Comparison of ENCODE assay signal across 1 cellular context in the genomic region with DNA sequence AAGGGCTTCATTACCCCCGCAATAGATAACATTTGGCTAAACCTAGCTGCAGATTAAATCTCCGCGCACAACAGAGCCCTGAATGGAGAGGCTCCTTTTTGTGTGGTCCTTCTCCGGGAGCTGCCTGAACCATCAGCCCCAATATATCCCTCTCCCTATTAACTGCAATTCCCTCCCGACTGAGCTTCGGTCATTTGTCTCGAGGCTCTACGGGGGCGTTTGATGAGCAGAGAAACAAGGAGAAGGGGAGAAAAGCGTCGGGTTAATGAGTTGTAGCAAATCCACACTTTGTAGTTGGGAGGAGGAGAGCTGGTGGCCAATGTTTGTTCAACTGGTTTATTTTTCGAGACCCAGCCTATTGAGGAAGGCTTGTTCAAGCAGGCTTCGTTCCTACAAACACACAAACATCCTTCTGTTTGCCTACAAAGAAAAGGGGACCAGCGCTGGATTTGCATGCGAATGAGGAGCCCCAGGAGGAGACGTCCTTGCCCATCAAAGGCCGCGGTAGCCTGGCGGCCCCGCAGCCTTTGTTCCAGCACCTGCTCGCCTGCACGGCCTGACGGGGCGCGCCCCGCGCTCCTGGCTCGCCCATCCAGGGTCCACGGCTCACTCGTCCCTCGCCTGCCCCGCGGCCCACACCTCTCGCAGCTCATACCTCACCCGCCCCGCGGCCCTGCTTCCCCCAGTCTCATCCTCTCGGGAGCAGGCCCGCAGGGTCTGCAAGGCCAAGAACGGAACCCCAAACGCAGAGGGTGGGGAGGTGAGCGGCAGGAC.
A peak's percentile ranks its signal among the peaks of the same experiment; 100 is the strongest.
TF ChIP-seq lines count a peak whose summit lies in the region.

No MANE protein-coding gene starts in this region.

TF ChIP-seq in H1, 55 proteins besides CTCF, POLR2A, EP300 and RAD21 (continued from another document):
- TF ChIP-seq SUZ12 (IDR thresholded peaks at IDR 0.05; ENCODE audit: low read length): no peak; the same call in 1 of the 2 replicates
- TF ChIP-seq SIX5 (IDR thresholded peaks at IDR 0.05; ENCODE audit: low read depth, low read length): no peak
- TF ChIP-seq POU5F1 (IDR thresholded peaks at IDR 0.05; ENCODE audit: low read depth, low read length): no peak
- TF ChIP-seq SIRT6 (IDR thresholded peaks at IDR 0.05; ENCODE audit: low read length): no peak
- TF ChIP-seq GTF2F1 (IDR thresholded peaks at IDR 0.05; ENCODE audit: borderline replicate concordance, low read depth, low read length): no peak
- TF ChIP-seq CREB1 (IDR thresholded peaks at IDR 0.05): no peak
- TF ChIP-seq MAFK (IDR thresholded peaks at IDR 0.05; ENCODE audit: low read depth, low read length): no peak
- peak; percentile 91 for TF ChIP-seq NANOG (IDR thresholded peaks at IDR 0.05; ENCODE audit: insufficient read depth, low read depth, low read length, poor library complexity, severe bottlenecking)
- TF ChIP-seq GABPA (IDR thresholded peaks at IDR 0.05; ENCODE audit: borderline replicate concordance, insufficient read depth, low read length): no peak; the same call in 1 of the 2 replicates
- TF ChIP-seq KDM4A (IDR thresholded peaks at IDR 0.05; ENCODE audit: low read depth, low read length, severe bottlenecking): peak; percentile 67
- TF ChIP-seq, protein P1, sequence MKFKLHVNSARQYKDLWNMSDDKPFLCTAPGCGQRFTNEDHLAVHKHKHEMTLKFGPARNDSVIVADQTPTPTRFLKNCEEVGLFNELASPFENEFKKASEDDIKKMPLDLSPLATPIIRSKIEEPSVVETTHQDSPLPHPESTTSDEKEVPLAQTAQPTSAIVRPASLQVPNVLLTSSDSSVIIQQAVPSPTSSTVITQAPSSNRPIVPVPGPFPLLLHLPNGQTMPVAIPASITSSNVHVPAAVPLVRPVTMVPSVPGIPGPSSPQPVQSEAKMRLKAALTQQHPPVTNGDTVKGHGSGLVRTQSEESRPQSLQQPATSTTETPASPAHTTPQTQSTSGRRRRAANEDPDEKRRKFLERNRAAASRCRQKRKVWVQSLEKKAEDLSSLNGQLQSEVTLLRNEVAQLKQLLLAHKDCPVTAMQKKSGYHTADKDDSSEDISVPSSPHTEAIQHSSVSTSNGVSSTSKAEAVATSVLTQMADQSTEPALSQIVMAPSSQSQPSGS (IDR thresholded peaks at IDR 0.05; ENCODE audit: low read length): peak; percentile 38; the same call in 1 of the 2 replicates
- no peak for TF ChIP-seq SAP30 (IDR thresholded peaks at IDR 0.05; ENCODE audit: insufficient read depth, insufficient replicate concordance, low read length)
- no peak for TF ChIP-seq RBBP5 (IDR thresholded peaks at IDR 0.05; ENCODE audit: borderline replicate concordance, low read depth, low read length)
- TF ChIP-seq CBX8 (IDR thresholded peaks at IDR 0.05; ENCODE audit: borderline replicate concordance, low read depth, low read length): no peak
- TF ChIP-seq POLR2AphosphoS5 (IDR thresholded peaks at IDR 0.05; ENCODE audit: low read depth, low read length): no peak
- TF ChIP-seq ZNF274 (IDR thresholded peaks at IDR 0.05; ENCODE audit: borderline replicate concordance, extremely low read depth, low read length): no peak
- no peak for TF ChIP-seq SRF (IDR thresholded peaks at IDR 0.05; ENCODE audit: low read depth, low read length)
- no peak for TF ChIP-seq JUN (IDR thresholded peaks at IDR 0.05; ENCODE audit: low read depth, low read length)
- no peak for TF ChIP-seq EZH2 (IDR thresholded peaks at IDR 0.05; ENCODE audit: low read depth, low read length, severe bottlenecking)
TF ChIP-seq in H1: peak in this region for 15.
